ENCODE assay signal across 27 cellular contexts in genomic region chr7:108652886-108653285, GRCh38.
"Had no signal": no experiment of that assay in that cellular context is flagged by ENCODE, and none has a peak within 500 bp of the region (broad histone marks: within the 10 kb centered on the region; RNA-seq: fewer than 3 reads in every experiment).

No MANE protein-coding gene starts in this region.

- ATAC-seq: stimulated activated effector memory CD8-positive, alpha-beta T cell treated with anti-CD3 and anti-CD28 coated beads, Interleukin-12 subunit alpha, Interleukin-12 subunit beta, amount 100 ng/mL, for 72 hours; stimulated activated memory B cell treated with anti-CD40 and anti-IgM and Interleukin-4, amounts not matched to agents 10 μg/mL and 1 μg/mL and 100 μg/mL, for 72 hours; stimulated activated naive B cell treated with anti-CD40 and anti-IgM and Interleukin-4, amounts not matched to agents 10 μg/mL and 1 μg/mL and 100 μg/mL, for 72 hours; stimulated activated naive CD8-positive, alpha-beta T cell treated with anti-CD3 and anti-CD28 coated beads, Interleukin-15, amount 100 ng/mL, for 72 hours; stimulated activated naive CD8-positive, alpha-beta T cell treated with anti-CD3 and anti-CD28 coated beads, Interleukin-15, Interleukin-2, amounts not matched to agents 100 U/mL and 50 U/mL, for 24 hours had no signal

- DNase-seq: stimulated activated CD4-positive, alpha-beta T cell treated with anti-CD3 and anti-CD28 coated beads, Interleukin-2, amount 100 ng/mL, for 48 hours; stimulated activated CD4-positive, alpha-beta T cell treated with anti-CD3 and anti-CD28 coated beads, Interleukin-4, amount 100 ng/mL, for 1 hour; stimulated activated CD4-positive, alpha-beta T cell treated with anti-CD3 and anti-CD28 coated beads, Interleukin-4, amount 100 ng/mL, for 24 hours; stimulated activated CD4-positive, alpha-beta T cell treated with anti-CD3 and anti-CD28 coated beads, Interleukin-4, amount 100 ng/mL, for 4 hours; stimulated activated CD8-positive, alpha-beta memory T cell treated with anti-CD3 and anti-CD28 coated beads, Interleukin-4, amount 100 ng/mL, for 48 hours; stimulated activated naive B cell treated with anti-CD40 and anti-IgM and Interleukin-4, amounts not matched to agents 10 μg/mL and 1 μg/mL and 100 μg/mL, for 72 hours; stimulated activated naive CD4-positive, alpha-beta T cell; stimulated activated naive CD4-positive, alpha-beta T cell treated with Interleukin-2 at 50 U/mL for 16 hours; stimulated activated naive CD8-positive, alpha-beta T cell treated with anti-CD3 and anti-CD28 coated beads, Interleukin-15, amount 100 ng/mL, for 72 hours; stimulated activated naive CD8-positive, alpha-beta T cell treated with anti-CD3 and anti-CD28 coated beads, Interleukin-15, Interleukin-2, amounts not matched to agents 100 U/mL and 50 U/mL, for 24 hours; stomach; substantia nigra; testis; thyroid gland; tibial artery; transverse colon; trophoblast cell; upper lobe of right lung; uterus had no signal

- H3K9me3 ChIP-seq: stomach, suprapubic skin, testis, thoracic aorta, thyroid gland, tibial artery, tibial nerve, transverse colon, upper lobe of left lung, upper lobe of right lung, uterus, vagina had no signal

- H3K27me3 ChIP-seq: stomach, suprapubic skin, testis, thyroid gland, tibial artery, tibial nerve, transverse colon, upper lobe of left lung, upper lobe of right lung, uterus, vagina had no signal

- H3K4me1 ChIP-seq: suprapubic skin, testis, tibial artery, tibial nerve, upper lobe of left lung, upper lobe of right lung, uterus, vagina had no signal

- H3K36me3 ChIP-seq: stomach, suprapubic skin, thoracic aorta, thyroid gland, tibial artery, tibial nerve, transverse colon, upper lobe of left lung, upper lobe of right lung, uterus, vagina had no signal

- FAIRE-seq: urothelium cell line had no signal

- H3K4me3 ChIP-seq: stomach, suprapubic skin, testis, thoracic aorta, thyroid gland, tibial artery, tibial nerve, transverse colon, upper lobe of left lung, upper lobe of right lung, uterus, vagina had no signal

- H3K27ac ChIP-seq: stomach, suprapubic skin, testis, thoracic aorta, thyroid gland, tibial artery, tibial nerve, transverse colon, upper lobe of left lung, upper lobe of right lung, uterus, vagina had no signal
